In genomic region chr6:56888687-56889086, GRCh38 we compare ENCODE assay signal across 23 cellular contexts.
"Had no signal": no experiment of that assay in that cellular context is flagged by ENCODE, and none has a peak within 500 bp of the region (broad histone marks: within the 10 kb centered on the region; RNA-seq: fewer than 3 reads in every experiment).

No MANE protein-coding gene starts in this region.

- FAIRE-seq: astrocyte, kidney had no signal

- H3K4me3 Mint-ChIP-seq: activated CD4-positive, alpha-beta memory T cell treated with anti-CD3 and anti-CD28 coated beads, Interleukin-2, amount 10 ng/mL, durations not matched to agents 7 days and 5 days; activated CD4-positive, alpha-beta T cell treated with anti-CD3 and anti-CD28 coated beads for 36 hours; activated CD8-positive, alpha-beta memory T cell treated with anti-CD3 and anti-CD28 coated beads, Interleukin-2, amount 10 ng/mL, durations not matched to agents 7 days and 5 days; activated naive CD4-positive, alpha-beta T cell treated with anti-CD3 and anti-CD28 coated beads for 36 hours; neural crest cell; stimulated activated naive CD8-positive, alpha-beta T cell treated with anti-CD3 and anti-CD28 coated beads, Interleukin-15, amount 100 ng/mL, for 72 hours; WTC11 had no signal

- H3K4me1 ChIP-seq: breast epithelium, left ventricle myocardium inferior had no signal

- H3K27ac Mint-ChIP-seq: activated CD4-positive, alpha-beta memory T cell treated with anti-CD3 and anti-CD28 coated beads, Interleukin-2, amount 10 ng/mL, durations not matched to agents 7 days and 5 days; activated CD4-positive, alpha-beta T cell treated with anti-CD3 and anti-CD28 coated beads for 36 hours; activated CD8-positive, alpha-beta memory T cell treated with anti-CD3 and anti-CD28 coated beads, Interleukin-2, amount 10 ng/mL, durations not matched to agents 7 days and 5 days; activated naive CD4-positive, alpha-beta T cell treated with anti-CD3 and anti-CD28 coated beads for 36 hours; activated T-helper 2 cell treated with anti-CD3 and anti-CD28 coated beads, Interferon-gamma antibody, Interleukin-2, Interleukin-4, amounts not matched to agents 10 μg/mL and 5 μg/mL and 100 μg/mL, durations not matched to agents 14 hours and 24 hours and 36 hours; progenitor cell of endocrine pancreas; stimulated activated naive CD8-positive, alpha-beta T cell treated with anti-CD3 and anti-CD28 coated beads, Interleukin-15, amount 100 ng/mL, for 72 hours; WTC11 had no signal

- H3K36me3 ChIP-seq: adrenal gland, breast epithelium, esophagus muscularis mucosa, gastroesophageal sphincter, heart left ventricle, left ventricle myocardium inferior had no signal

- H3K4me1 Mint-ChIP-seq: neural crest cell, WTC11 had no signal

- H3K9me3 ChIP-seq: adrenal gland, breast epithelium, esophagus muscularis mucosa, gastroesophageal sphincter, heart left ventricle, left ventricle myocardium inferior had no signal

- H3K36me3 Mint-ChIP-seq: activated CD8-positive, alpha-beta memory T cell treated with anti-CD3 and anti-CD28 coated beads, Interleukin-2, amount 10 ng/mL, durations not matched to agents 7 days and 5 days had no signal

- DNase-seq: activated CD4-positive, alpha-beta memory T cell treated with anti-CD3 and anti-CD28 coated beads, Interleukin-2, amount 10 ng/mL, durations not matched to agents 7 days and 5 days; activated CD4-positive, alpha-beta T cell treated with anti-CD3 and anti-CD28 coated beads for 36 hours; activated CD8-positive, alpha-beta memory T cell treated with anti-CD3 and anti-CD28 coated beads, Interleukin-2, amount 10 ng/mL, durations not matched to agents 7 days and 5 days; activated naive CD4-positive, alpha-beta T cell treated with anti-CD3 and anti-CD28 coated beads for 36 hours; adrenal gland; heart left ventricle; kidney; left ventricle myocardium inferior; mammary epithelial cell; right cardiac atrium; stimulated activated CD4-positive, alpha-beta T cell treated with anti-CD3 and anti-CD28 coated beads, Interleukin-4, amount 100 ng/mL, for 1 hour; stimulated activated naive CD8-positive, alpha-beta T cell treated with anti-CD3 and anti-CD28 coated beads, Interleukin-15, amount 100 ng/mL, for 72 hours; T-helper 2 cell; trophoblast cell had no signal

- H3K27ac ChIP-seq: adrenal gland, breast epithelium, coronary artery, esophagus muscularis mucosa, gastroesophageal sphincter, heart left ventricle, left ventricle myocardium inferior had no signal

- H3K9me3 Mint-ChIP-seq: activated CD4-positive, alpha-beta memory T cell treated with anti-CD3 and anti-CD28 coated beads, Interleukin-2, amount 10 ng/mL, durations not matched to agents 7 days and 5 days; activated naive CD4-positive, alpha-beta T cell treated with anti-CD3 and anti-CD28 coated beads for 36 hours; activated T-helper 2 cell treated with anti-CD3 and anti-CD28 coated beads, Interferon-gamma antibody, Interleukin-2, Interleukin-4, amounts not matched to agents 10 μg/mL and 5 μg/mL and 100 μg/mL, durations not matched to agents 14 hours and 24 hours and 36 hours; stimulated activated naive CD8-positive, alpha-beta T cell treated with anti-CD3 and anti-CD28 coated beads, Interleukin-15, amount 100 ng/mL, for 72 hours had no signal

- H3K27me3 ChIP-seq: adrenal gland, breast epithelium, esophagus muscularis mucosa, gastroesophageal sphincter, heart left ventricle had no signal

- H3K27me3 Mint-ChIP-seq: stimulated activated naive CD8-positive, alpha-beta T cell treated with anti-CD3 and anti-CD28 coated beads, Interleukin-15, amount 100 ng/mL, for 72 hours had no signal

- ATAC-seq: activated CD4-positive, alpha-beta T cell treated with anti-CD3 and anti-CD28 coated beads for 36 hours; activated CD8-positive, alpha-beta memory T cell treated with anti-CD3 and anti-CD28 coated beads, Interleukin-2, amount 10 ng/mL, durations not matched to agents 7 days and 5 days; gastroesophageal sphincter; heart left ventricle; right cardiac atrium; stimulated activated naive CD8-positive, alpha-beta T cell treated with anti-CD3 and anti-CD28 coated beads, Interleukin-15, amount 100 ng/mL, for 72 hours; WTC11 had no signal

- H3K4me3 ChIP-seq: adrenal gland, breast epithelium, coronary artery, esophagus muscularis mucosa, gastroesophageal sphincter, heart left ventricle, left ventricle myocardium inferior had no signal
